In the genomic region with DNA sequence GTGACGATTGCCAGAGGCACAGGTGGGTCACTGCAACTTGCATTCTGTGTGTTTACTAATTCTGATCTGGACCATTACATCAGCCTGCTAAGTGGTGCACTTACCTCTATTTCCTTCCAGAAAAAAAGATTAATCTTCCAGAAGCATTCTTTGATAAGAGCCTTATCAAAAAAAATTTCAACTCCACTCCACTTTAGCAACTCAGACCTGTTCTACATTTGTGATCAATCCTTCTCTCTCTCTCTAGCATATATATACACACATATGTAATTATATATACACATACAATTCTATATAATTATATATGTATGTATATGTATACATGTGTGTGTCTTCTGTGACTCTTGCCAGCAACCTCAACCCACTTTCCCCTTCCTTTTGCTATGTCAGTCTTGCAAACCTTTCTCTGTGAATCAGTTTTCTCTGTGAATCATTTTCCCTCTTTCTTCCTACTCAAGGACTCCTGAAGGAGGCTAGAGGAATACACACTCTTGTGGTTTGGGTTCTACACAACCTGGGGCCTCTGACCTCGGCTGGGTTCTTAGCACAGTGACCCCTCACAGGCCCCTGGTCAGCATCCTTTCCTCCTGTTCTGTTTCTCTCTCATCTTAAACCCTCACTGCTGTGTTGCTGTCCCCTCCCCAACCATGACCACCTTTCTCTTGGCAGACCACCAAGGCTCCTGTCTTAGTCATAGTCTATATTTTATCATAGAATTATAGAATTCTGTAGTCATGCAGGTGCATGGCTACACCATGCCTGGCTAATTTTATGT, we compare ENCODE assay signal across 10 cellular contexts.
A peak's percentile ranks its signal among the peaks of the same experiment; 100 is the strongest.
DNase-seq lines count a peak whose midpoint lies in the region; ATAC-seq, FAIRE-seq and TF ChIP-seq lines count a peak whose summit lies in the region.
"Had no signal": no experiment of that assay in that cellular context is flagged by ENCODE, and none has a peak within 500 bp of the region (broad histone marks: within the 10 kb centered on the region; RNA-seq: fewer than 3 reads in every experiment).

No MANE protein-coding gene starts in this region.

- H3K9me3 ChIP-seq in kidney (ENCODE audit: control insufficient read depth in 1 of 2, low read length in 2 of 2) (no peaks in the 10 kb centered on the region), stomach smooth muscle (ENCODE audit: control insufficient read depth in 2 of 2, low read length in 2 of 2) (no peaks in the 10 kb centered on the region)

- H3K9ac ChIP-seq in kidney (ENCODE audit: low read length in 2 of 2) (no peak overlapping the region), stomach smooth muscle (ENCODE audit: low read length in 2 of 2) (no peak overlapping the region)

- no peak overlapping the region for H3K4me3 ChIP-seq in kidney (ENCODE audit: low read length in 2 of 2)
- H3K4me3 ChIP-seq in stomach smooth muscle (ENCODE audit: low read length in 2 of 2), result peak overlapping the region in 1 of 2 donors; percentile 3
- H3K4me3 ChIP-seq: A549 had no signal

- H3K4me3 Mint-ChIP-seq in activated CD4-positive, alpha-beta T cell treated with anti-CD3 and anti-CD28 coated beads for 36 hours, result no peak overlapping the region

- H3K4me1 Mint-ChIP-seq in activated CD4-positive, alpha-beta T cell treated with anti-CD3 and anti-CD28 coated beads for 36 hours, result peaks cover 23% of the 10 kb centered on the region

- no peak for TF ChIP-seq CTCF in kidney (IDR thresholded peaks at IDR 0.05; ENCODE audit: borderline replicate concordance, extremely low read depth, insufficient read depth)

- POLR2A ChIA-PET in activated CD4-positive, alpha-beta T cell treated with anti-CD3 and anti-CD28 coated beads for 36 hours (lab: Charles Lee), result no interaction called here

- peak overlapping the region; percentile 2 for H3K27ac Mint-ChIP-seq in activated CD4-positive, alpha-beta T cell treated with anti-CD3 and anti-CD28 coated beads for 36 hours

- H3K36me3 ChIP-seq in kidney (ENCODE audit: control insufficient read depth in 1 of 2, insufficient read depth in 2 of 2, low read length in 2 of 2), result no peaks in the 10 kb centered on the region
- H3K36me3 ChIP-seq in stomach smooth muscle (ENCODE audit: control insufficient read depth in 2 of 2, insufficient read depth in 2 of 2, low read length in 2 of 2), result no peaks in the 10 kb centered on the region

- intact Hi-C loops in activated CD4-positive, alpha-beta T cell treated with anti-CD3 and anti-CD28 coated beads for 36 hours (cut with DNase I, micrococcal nuclease), result no loop called here
- intact Hi-C loops in kidney (cut with DNase I), result no loop called here

- H3K36me3 Mint-ChIP-seq in activated CD4-positive, alpha-beta T cell treated with anti-CD3 and anti-CD28 coated beads for 36 hours (ENCODE audit: low read depth), result no peaks in the 10 kb centered on the region

- FAIRE-seq in kidney (lab: Jason Lieb, UNC), result no peak
- FAIRE-seq: A549 had no signal

- H3K4me1 ChIP-seq in kidney (ENCODE audit: control insufficient read depth in 1 of 2, insufficient read depth in 1 of 2, low read depth in 1 of 2, low read length in 2 of 2) (peaks cover 21 to 31% of the 10 kb centered on the region in 2 donors), stomach smooth muscle (ENCODE audit: control insufficient read depth, insufficient read depth, low read length) (peaks cover 13% of the 10 kb centered on the region)

- CTCF ChIA-PET in activated CD4-positive, alpha-beta T cell treated with anti-CD3 and anti-CD28 coated beads for 36 hours (lab: Charles Lee), result interaction anchor here (0.7 to 2.0 kb wide), 2 partner anchors 12 to 53 kb away, joined by 3 to 6 read pairs; no protein-coding TSS in a partner anchor

- DNase-seq in activated CD4-positive, alpha-beta T cell treated with anti-CD3 and anti-CD28 coated beads for 36 hours, result peak; percentile 17
- DNase-seq in activated CD4-positive, alpha-beta T cell treated with anti-CD3 and anti-CD28 coated beads, Interleukin-2, amount 50 U/mL, for 48 hours, result no peak
- DNase-seq in amniotic epithelial cell (ENCODE audit: low read depth), result peak; percentile 47
- no peak for DNase-seq in kidney
- no peak for DNase-seq in putamen (ENCODE audit: low spot score)
- DNase-seq: NCI-H187 had no signal

- H3K27me3 ChIP-seq in stomach smooth muscle (ENCODE audit: control insufficient read depth in 1 of 2, insufficient read depth in 2 of 2, low read length in 2 of 2), result no peaks in the 10 kb centered on the region

- H3K27ac ChIP-seq in kidney (ENCODE audit: low read depth in 2 of 2, low read length in 2 of 2) (peak overlapping the region; percentile 63 to 88), stomach smooth muscle (ENCODE audit: low read length) (peak overlapping the region; percentile 62)

- peak; percentile 67 for ATAC-seq in activated CD4-positive, alpha-beta T cell treated with anti-CD3 and anti-CD28 coated beads for 36 hours
- ATAC-seq in HG03108 (IDR thresholded peaks at IDR 0.05; ENCODE audit: unreplicated experiment) (no peak), HG03354 (IDR thresholded peaks at IDR 0.05; ENCODE audit: poor library complexity, severe bottlenecking, unreplicated experiment) (no peak)

- H3K27me3 Mint-ChIP-seq in activated CD4-positive, alpha-beta T cell treated with anti-CD3 and anti-CD28 coated beads for 36 hours, result no peaks in the 10 kb centered on the region

- H3K9me3 Mint-ChIP-seq in activated CD4-positive, alpha-beta T cell treated with anti-CD3 and anti-CD28 coated beads for 36 hours (ENCODE audit: low read depth), result no peaks in the 10 kb centered on the region

Comparison
In these comparisons a context has a peak if more than half of its experiments do, and no peak if none do; other contexts are left out.
1. DNase-seq: peak in activated CD4-positive, alpha-beta T cell treated with anti-CD3 and anti-CD28 coated beads for 36 hours (single experiment) and amniotic epithelial cell (single experiment); none in activated CD4-positive, alpha-beta T cell treated with anti-CD3 and anti-CD28 coated beads, Interleukin-2, amount 50 U/mL, for 48 hours (0 of 2), kidney (single experiment) and putamen (single experiment).